Comparison of ENCODE assay signal across 8 cellular contexts in genomic region chr9:33510264-33511183, GRCh38. TPM values are rescaled to one million over a fixed set of nuclear protein-coding genes. Genes with fewer than 3 reads are reported as not detected.
DNase-seq lines count a peak whose midpoint lies in the region; ATAC-seq, FAIRE-seq and TF ChIP-seq lines count a peak whose summit lies in the region.

No MANE protein-coding gene starts in this region.

- CTCF ChIA-PET in WTC11 (lab: Charles Lee): interaction anchor here (0.6 to 1.2 kb wide), 5 partner anchors 13 to 95 kb away, joined by 3 to 8 read pairs (median 3); partner anchors contain the start of genes ANKRD18B and NOL6

- H3K9me3 ChIP-seq in skeletal muscle tissue (ENCODE audit: control insufficient read depth in 3 of 3, low read length in 3 of 3): no peaks in the 10 kb centered on the region

- no peaks in the 10 kb centered on the region for H3K36me3 ChIP-seq in skeletal muscle tissue (ENCODE audit: control insufficient read depth in 3 of 3, insufficient read depth in 3 of 3, low read length in 3 of 3)

- peak; percentile 92 for ATAC-seq in WTC11
- ATAC-seq in HG03469 (IDR thresholded peaks at IDR 0.05; ENCODE audit: unreplicated experiment): no peak

- peak overlapping the region; percentile 89 for H3K4me3 Mint-ChIP-seq in WTC11

- H3K9ac ChIP-seq in skeletal muscle tissue (ENCODE audit: low read depth in 1 of 3, low read length in 3 of 3): peak overlapping the region; percentile 90 to 93 (median 91)

- H3K4me3 ChIP-seq in choroid plexus epithelial cell (ENCODE audit: low read depth, low read length) (peak overlapping the region; percentile 78), skeletal muscle tissue (ENCODE audit: low read length in 3 of 3) (peak overlapping the region; percentile 82 to 89 (median 83))

- peaks cover 17% of the 10 kb centered on the region for H3K36me3 Mint-ChIP-seq in WTC11

- H3K9me3 Mint-ChIP-seq in WTC11: peaks cover 25% of the 10 kb centered on the region

- H3K4me1 ChIP-seq in skeletal muscle tissue (ENCODE audit: control insufficient read depth in 3 of 3, insufficient read depth in 3 of 3, low read length in 3 of 3): no peaks in the 10 kb centered on the region

- FAIRE-seq in islet of Langerhans (lab: Jason Lieb, UNC): peak; percentile 72

- H3K4me1 Mint-ChIP-seq in WTC11: no peaks in the 10 kb centered on the region

- H3K27me3 Mint-ChIP-seq in WTC11 (ENCODE audit: low read depth): peaks cover 21% of the 10 kb centered on the region

- peak overlapping the region; percentile 91 for H3K27ac ChIP-seq in skeletal muscle tissue (ENCODE audit: low read depth, low read length)

- DNase-seq in AG08395 (ENCODE audit: low spot score): peak; percentile 32
- peak; percentile 3 for DNase-seq in GM19240 (ENCODE audit: insufficient read length, low spot score)
- peak; percentile 76 for DNase-seq in NCI-H146 treated with DMSO at 0.1 percent for 48 hours (lab: John Stamatoyannopoulos, UW; ENCODE audit: unreplicated experiment)
- DNase-seq in WTC11 (ENCODE audit: low spot score): peak; percentile 54
- peak; percentile 73 for DNase-seq in choroid plexus epithelial cell (ENCODE audit: low read depth)

- H3K27ac Mint-ChIP-seq in WTC11: no peak overlapping the region

- POLR2A ChIA-PET in WTC11 (lab: Charles Lee): interaction anchor here (1.0 kb wide), 1 partner anchor 14 kb away, joined by 3 read pairs; the partner anchor contains the start of gene ANKRD18B

- no peaks in the 10 kb centered on the region for H3K27me3 ChIP-seq in skeletal muscle tissue (ENCODE audit: control insufficient read depth in 3 of 3, insufficient read depth in 3 of 3, low read length in 3 of 3)

- no peak for TF ChIP-seq CTCF in WTC11 (IDR thresholded peaks at IDR 0.05)
- TF ChIP-seq CTCF in choroid plexus epithelial cell (conservative IDR thresholded peaks at IDR 0.05; ENCODE audit: low read depth, low read length): no peak

TF ChIP-seq in WTC11, 78 proteins besides CTCF, POLR2A, EP300 and RAD21:
- TF ChIP-seq EMX1 (CRISPR knock-in tag; IDR thresholded peaks at IDR 0.05) (no peak), NR3C1 (CRISPR knock-in tag; conservative IDR thresholded peaks at IDR 0.05; ENCODE audit: low read depth) (no peak), RORB (CRISPR knock-in tag; IDR thresholded peaks at IDR 0.05) (no peak), SOX15 (CRISPR knock-in tag; IDR thresholded peaks at IDR 0.05) (no peak), ZNF138 (CRISPR knock-in tag; conservative IDR thresholded peaks at IDR 0.05) (no peak), FOXP1 (CRISPR knock-in tag; IDR thresholded peaks at IDR 0.05; ENCODE audit: borderline replicate concordance) (0 out of 2 replicates have a peak, but pooled peaks have one; percentile 41), HMGA2 (CRISPR knock-in tag; IDR thresholded peaks at IDR 0.05) (no peak), CREB1 (CRISPR knock-in tag; IDR thresholded peaks at IDR 0.05) (no peak), ESRRA (CRISPR knock-in tag; IDR thresholded peaks at IDR 0.05; ENCODE audit: borderline replicate concordance) (no peak), FOXJ3 (CRISPR knock-in tag; IDR thresholded peaks at IDR 0.05; ENCODE audit: borderline replicate concordance) (no peak), MXD4 (CRISPR knock-in tag; IDR thresholded peaks at IDR 0.05; ENCODE audit: borderline replicate concordance) (no peak), ZNF423 (CRISPR knock-in tag; IDR thresholded peaks at IDR 0.05) (no peak), CBFB (CRISPR knock-in tag; IDR thresholded peaks at IDR 0.05; ENCODE audit: low read depth) (no peak), GABPB1 (CRISPR knock-in tag; IDR thresholded peaks at IDR 0.05) (no peak), NFYB (CRISPR knock-in tag; conservative IDR thresholded peaks at IDR 0.05; ENCODE audit: low read depth) (0 out of 2 replicates have a peak, but pooled peaks have one; percentile 9), FOXP4 (CRISPR knock-in tag; IDR thresholded peaks at IDR 0.05) (no peak), SP1 (CRISPR knock-in tag; conservative IDR thresholded peaks at IDR 0.05) (no peak), IRF1 (CRISPR knock-in tag; IDR thresholded peaks at IDR 0.05) (no peak), CREM (CRISPR knock-in tag; IDR thresholded peaks at IDR 0.05) (no peak), E2F4 (CRISPR knock-in tag; IDR thresholded peaks at IDR 0.05; ENCODE audit: borderline replicate concordance, low read depth) (peak; percentile 34; the same call in 1 of the 2 replicates), ZNF232 (CRISPR knock-in tag; IDR thresholded peaks at IDR 0.05) (no peak), ZSCAN18 (CRISPR knock-in tag; IDR thresholded peaks at IDR 0.05) (no peak), E2F1 (CRISPR knock-in tag; IDR thresholded peaks at IDR 0.05) (no peak), ATF1 (CRISPR knock-in tag; IDR thresholded peaks at IDR 0.05) (no peak), FOXK1 (CRISPR knock-in tag; IDR thresholded peaks at IDR 0.05) (0 out of 2 replicates have a peak, but pooled peaks have one; percentile 39), ZBTB21 (CRISPR knock-in tag; IDR thresholded peaks at IDR 0.05; ENCODE audit: borderline replicate concordance) (no peak), TEAD1 (CRISPR knock-in tag; IDR thresholded peaks at IDR 0.05) (no peak)
TF ChIP-seq in WTC11: peak in this region for 4.

RNA-seq across cellular contexts. Expression of gene ANKRD18B, which starts 13.5 kb away (rescaled TPM):
- total RNA-seq in WTC11 (2021): 11.0 to 16.4 TPM (median 13.6 TPM) in 3 replicates
- total RNA-seq in skeletal muscle tissue: not detected

RNA-seq across cellular contexts. Expression of gene NOL6, which starts 36.8 kb away (rescaled TPM):
- 38.6 to 48.5 TPM (median 42.2 TPM) in 3 replicates for total RNA-seq in WTC11 (2021)
- 14.6 TPM for total RNA-seq in skeletal muscle tissue

Comparison
In these comparisons a context has a peak if more than half of its experiments do, and no peak if none do; other contexts are left out.
1. DNase-seq: peak in every context shown above with its lines; median percentile 76 in NCI-H146 treated with DMSO at 0.1 percent for 48 hours; 73 in choroid plexus epithelial cell; 54 in WTC11; 32 in AG08395; 3 in GM19240.
2. RNA of gene ANKRD18B, which starts 13.5 kb away (total RNA-seq): 11.0 to 16.4 TPM in WTC11; not detected in skeletal muscle tissue (single experiment); every median in the first group is over 10 times any median in the second.